In genomic region chrX:136268051-136269048, GRCh38 we compare ENCODE assay signal across 8 cellular contexts. TPM values are rescaled to one million over a fixed set of nuclear protein-coding genes. Genes with fewer than 3 reads are reported as not detected.
DNase-seq lines count a peak whose midpoint lies in the region; ATAC-seq and TF ChIP-seq lines count a peak whose summit lies in the region.

No MANE protein-coding gene starts in this region.

- H3K4me1 ChIP-seq in DND-41 (ENCODE audit: insufficient read depth, low read length) (no peaks in the 10 kb centered on the region), colonic mucosa (no peaks in the 10 kb centered on the region), testis (no peaks in the 10 kb centered on the region)

- TF ChIP-seq CTCF in DND-41 (IDR thresholded peaks at IDR 0.05; ENCODE audit: borderline replicate concordance, extremely low read depth, low read length, poor library complexity, severe bottlenecking) (peak; percentile 82), WTC11 (IDR thresholded peaks at IDR 0.05) (peak; percentile 42), colonic mucosa (IDR thresholded peaks at IDR 0.05) (peak; percentile 75), mesothelial cell of epicardium (IDR thresholded peaks at IDR 0.05; ENCODE audit: unreplicated experiment) (peak; percentile 62), testis (IDR thresholded peaks at IDR 0.05) (peak in 2 of 3 experiments; percentile 48 to 53)

- CTCF ChIA-PET in WTC11 (lab: Charles Lee), result interaction anchor here (0.8 to 1.2 kb wide), 5 partner anchors 43 to 336 kb away, joined by 3 to 8 read pairs (median 3); no protein-coding TSS in a partner anchor

- ATAC-seq in DND-41 (ENCODE audit: insufficient read depth, low read depth), result peak; percentile 90
- ATAC-seq in GM21526 (IDR thresholded peaks at IDR 0.05; ENCODE audit: low FRiP score, unreplicated experiment), result peak; percentile 73
- peak; percentile 50 for ATAC-seq in WTC11
- no peak for ATAC-seq in HG02840 (IDR thresholded peaks at IDR 0.05; ENCODE audit: low FRiP score, unreplicated experiment)

- H4K20me1 ChIP-seq in DND-41 (ENCODE audit: insufficient read depth, low read length), result no peaks in the 10 kb centered on the region

- no peak overlapping the region for H3K4me2 ChIP-seq in DND-41 (ENCODE audit: insufficient read depth, low read length)

- no peak for TF ChIP-seq POLR2A in testis (IDR thresholded peaks at IDR 0.05)

- H3K36me3 ChIP-seq in DND-41 (ENCODE audit: insufficient read depth, low read length), result no peaks in the 10 kb centered on the region
- no peaks in the 10 kb centered on the region for H3K36me3 ChIP-seq in colonic mucosa
- H3K36me3 ChIP-seq in testis (ENCODE audit: low read depth, missing control alignments), result no peaks in the 10 kb centered on the region

- 58 to 60% methylated on average over 4 to 5 of the region's 5 CpGs for WGBS in testis, 2 donors

- H3K9ac ChIP-seq in DND-41 (ENCODE audit: low read depth, low read length), result no peak overlapping the region
- no peak overlapping the region for H3K9ac ChIP-seq in colonic mucosa (ENCODE audit: low read depth in 2 of 2, low read length in 2 of 2)

- H3K4me1 Mint-ChIP-seq in WTC11 (no peaks in the 10 kb centered on the region), mesothelial cell of epicardium (no peaks in the 10 kb centered on the region)

- H3K27me3 ChIP-seq in DND-41 (ENCODE audit: insufficient read depth, low read length, poor library complexity) (no peaks in the 10 kb centered on the region), colonic mucosa (no peaks in the 10 kb centered on the region), testis (no peaks in the 10 kb centered on the region)

- POLR2A ChIA-PET in WTC11 (lab: Charles Lee), result no interaction called here

- no peaks in the 10 kb centered on the region for H3K36me3 Mint-ChIP-seq in WTC11
- no peaks in the 10 kb centered on the region for H3K36me3 Mint-ChIP-seq in mesothelial cell of epicardium

- H3K9me3 Mint-ChIP-seq in WTC11, result no peaks in the 10 kb centered on the region
- H3K9me3 Mint-ChIP-seq in mesothelial cell of epicardium, result peaks cover 6% of the 10 kb centered on the region

- H3K27me3 Mint-ChIP-seq in WTC11 (ENCODE audit: low read depth) (no peaks in the 10 kb centered on the region), mesothelial cell of epicardium (ENCODE audit: low read depth) (no peaks in the 10 kb centered on the region)

- peak overlapping the region; percentile 52; the same call in 1 of the 2 replicates for H2AFZ ChIP-seq in DND-41 (ENCODE audit: low read depth, low read length)

- H3K27ac Mint-ChIP-seq in WTC11 (no peak overlapping the region), mesothelial cell of epicardium (no peak overlapping the region)

- peak; percentile 62 for DNase-seq in DND-41
- peak; percentile 4 for DNase-seq in NCI-H1092 (lab: John Stamatoyannopoulos, UW)
- peak; percentile 18 for DNase-seq in WTC11 (ENCODE audit: low spot score)
- DNase-seq in colonic mucosa, result peak; percentile 47
- no peak for DNase-seq in mesothelial cell of epicardium (ENCODE audit: low spot score in 2 of 2, unreplicated experiment in 2 of 2)
- DNase-seq in testis, result peak; percentile 40

- H3K4me3 ChIP-seq in DND-41 (ENCODE audit: low read depth in 1 of 2, low read length in 2 of 2) (no peak overlapping the region), colonic mucosa (no peak overlapping the region), testis (no peak overlapping the region)

- H3K9me3 ChIP-seq in DND-41 (ENCODE audit: insufficient read depth, low read length, severe bottlenecking) (no peaks in the 10 kb centered on the region), colonic mucosa (no peaks in the 10 kb centered on the region), testis (no peaks in the 10 kb centered on the region)

- H3K79me2 ChIP-seq in DND-41 (ENCODE audit: insufficient read depth, low read length), result no peaks in the 10 kb centered on the region

- H3K4me3 Mint-ChIP-seq in WTC11 (no peak overlapping the region), mesothelial cell of epicardium (no peak overlapping the region)

- H3K27ac ChIP-seq in DND-41 (ENCODE audit: low read length) (no peak overlapping the region), colonic mucosa (no peak overlapping the region), testis (no peak overlapping the region)

- intact Hi-C loops in colonic mucosa (cut with DNase I) (loop anchor here (5.0 kb wide), 2 partner anchors 101 to 241 kb away; no protein-coding TSS in a partner anchor), testis (cut with DNase I; ENCODE audit: low total_unique reads) (no loop called here)

TF ChIP-seq in WTC11, 78 proteins besides CTCF, POLR2A, EP300 and RAD21:
- TF ChIP-seq ATF1 (CRISPR knock-in tag; IDR thresholded peaks at IDR 0.05) (no peak), ZNF219 (CRISPR knock-in tag; IDR thresholded peaks at IDR 0.05; ENCODE audit: borderline replicate concordance) (no peak), E2F4 (CRISPR knock-in tag; IDR thresholded peaks at IDR 0.05; ENCODE audit: borderline replicate concordance, low read depth) (no peak), NFYB (CRISPR knock-in tag; conservative IDR thresholded peaks at IDR 0.05; ENCODE audit: low read depth) (no peak), ZNF396 (CRISPR knock-in tag; IDR thresholded peaks at IDR 0.05; ENCODE audit: borderline replicate concordance) (no peak), FOXK1 (CRISPR knock-in tag; IDR thresholded peaks at IDR 0.05) (no peak), ZNF121 (CRISPR knock-in tag; IDR thresholded peaks at IDR 0.05) (no peak), ZBTB21 (CRISPR knock-in tag; IDR thresholded peaks at IDR 0.05; ENCODE audit: borderline replicate concordance) (no peak), PRRX2 (CRISPR knock-in tag; IDR thresholded peaks at IDR 0.05) (no peak)
- TF ChIP-seq, protein P1, sequence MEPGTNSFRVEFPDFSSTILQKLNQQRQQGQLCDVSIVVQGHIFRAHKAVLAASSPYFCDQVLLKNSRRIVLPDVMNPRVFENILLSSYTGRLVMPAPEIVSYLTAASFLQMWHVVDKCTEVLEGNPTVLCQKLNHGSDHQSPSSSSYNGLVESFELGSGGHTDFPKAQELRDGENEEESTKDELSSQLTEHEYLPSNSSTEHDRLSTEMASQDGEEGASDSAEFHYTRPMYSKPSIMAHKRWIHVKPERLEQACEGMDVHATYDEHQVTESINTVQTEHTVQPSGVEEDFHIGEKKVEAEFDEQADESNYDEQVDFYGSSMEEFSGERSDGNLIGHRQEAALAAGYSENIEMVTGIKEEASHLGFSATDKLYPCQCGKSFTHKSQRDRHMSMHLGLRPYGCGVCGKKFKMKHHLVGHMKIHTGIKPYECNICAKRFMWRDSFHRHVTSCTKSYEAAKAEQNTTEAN (CRISPR knock-in tag; IDR thresholded peaks at IDR 0.05), result no peak
- TF ChIP-seq, protein P2, sequence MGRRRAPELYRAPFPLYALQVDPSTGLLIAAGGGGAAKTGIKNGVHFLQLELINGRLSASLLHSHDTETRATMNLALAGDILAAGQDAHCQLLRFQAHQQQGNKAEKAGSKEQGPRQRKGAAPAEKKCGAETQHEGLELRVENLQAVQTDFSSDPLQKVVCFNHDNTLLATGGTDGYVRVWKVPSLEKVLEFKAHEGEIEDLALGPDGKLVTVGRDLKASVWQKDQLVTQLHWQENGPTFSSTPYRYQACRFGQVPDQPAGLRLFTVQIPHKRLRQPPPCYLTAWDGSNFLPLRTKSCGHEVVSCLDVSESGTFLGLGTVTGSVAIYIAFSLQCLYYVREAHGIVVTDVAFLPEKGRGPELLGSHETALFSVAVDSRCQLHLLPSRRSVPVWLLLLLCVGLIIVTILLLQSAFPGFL (CRISPR knock-in tag; IDR thresholded peaks at IDR 0.05; ENCODE audit: borderline replicate concordance), result no peak

RNA-seq across cellular contexts. Expression of gene MAP7D3, which starts 17.1 kb away (rescaled TPM):
- total RNA-seq in WTC11 (2021), result 12.3 to 12.4 TPM (median 12.4 TPM) in 3 replicates
- total RNA-seq in colonic mucosa, result 1 to 10 TPM; 2.8 to 2.9 TPM
- total RNA-seq in mesothelial cell of epicardium, result 10.3 to 10.6 TPM (median 10.4 TPM) in 3 replicates
- 10 to 100 TPM; 38.2 to 44.0 TPM for total RNA-seq in testis
- polyA plus RNA-seq in testis (ENCODE audit: insufficient read depth, low read depth, low replicate concordance), result 14.7 TPM

RNA-seq across cellular contexts. Expression of gene ADGRG4, which starts 32.4 kb away (rescaled TPM):
- not detected in 3 replicates for total RNA-seq in WTC11 (2021)
- total RNA-seq in colonic mucosa, result under 1 TPM in 1 of 2 donors, not detected in 1; 0.03 TPM
- total RNA-seq in mesothelial cell of epicardium, result not detected in 3 replicates
- 1 to 10 TPM in 1 of 2 donors, under 1 TPM in 1; 0.50 to 1.0 TPM for total RNA-seq in testis
- polyA plus RNA-seq in testis (ENCODE audit: insufficient read depth, low read depth, low replicate concordance), result 0.28 TPM

Comparison
In these comparisons a context has a peak if more than half of its experiments do, and no peak if none do; other contexts are left out.
1. DNase-seq: peak in DND-41 (single experiment), NCI-H1092 (single experiment), WTC11 (single experiment), colonic mucosa (single experiment) and testis (single experiment); none in mesothelial cell of epicardium (0 of 2).
2. Peak in every context shown above with its lines, with median percentiles within 50 percentile points of each other: CTCF ChIP-seq.